Comparison of ENCODE assay signal across 8 cellular contexts in the genomic region with DNA sequence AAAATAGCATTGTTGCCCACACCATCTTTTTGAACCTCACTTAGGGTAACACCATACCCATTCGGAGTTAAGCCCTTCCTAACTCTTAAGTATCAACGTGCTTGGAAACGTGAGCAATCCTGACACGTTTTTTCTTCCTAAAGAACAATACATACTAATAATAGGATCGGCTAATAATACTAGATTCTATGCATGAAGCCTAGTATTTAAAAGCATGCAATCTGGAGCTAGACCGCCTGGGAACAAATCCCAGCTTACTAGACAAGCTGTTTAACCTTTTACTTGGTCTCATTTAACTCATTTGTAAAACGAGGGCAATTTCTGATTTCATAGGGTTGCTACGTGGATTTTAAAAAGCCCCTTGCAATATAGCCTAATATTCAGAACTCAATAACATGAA. TPM values are rescaled to one million over a fixed set of nuclear protein-coding genes. Genes with fewer than 3 reads are reported as not detected.
A peak's percentile ranks its signal among the peaks of the same experiment; 100 is the strongest.
DNase-seq lines count a peak whose midpoint lies in the region; ATAC-seq and TF ChIP-seq lines count a peak whose summit lies in the region.

No MANE protein-coding gene starts in this region.

- peak overlapping the region; percentile 99 for H3K27ac ChIP-seq in caudate nucleus (ENCODE audit: low read depth, low read length)

- TF ChIP-seq CTCF in mesothelial cell of epicardium (IDR thresholded peaks at IDR 0.05; ENCODE audit: unreplicated experiment) = no peak

- no peaks in the 10 kb centered on the region for H3K9me3 Mint-ChIP-seq in mesothelial cell of epicardium

- ATAC-seq in GM18870 (IDR thresholded peaks at IDR 0.05; ENCODE audit: unreplicated experiment) (no peak), HG03571 (IDR thresholded peaks at IDR 0.05; ENCODE audit: unreplicated experiment) (no peak)

- H3K27ac Mint-ChIP-seq in mesothelial cell of epicardium = peak overlapping the region; percentile 100

- H3K36me3 Mint-ChIP-seq in mesothelial cell of epicardium = no peaks in the 10 kb centered on the region

- peak overlapping the region; percentile 99 for H3K4me3 Mint-ChIP-seq in mesothelial cell of epicardium

- peaks cover 39% of the 10 kb centered on the region for H3K4me1 Mint-ChIP-seq in mesothelial cell of epicardium

- DNase-seq in EL = peak; percentile 6
- peak; percentile 71 for DNase-seq in NCI-H1092 treated with DMSO at 0.1 percent for 48 hours (lab: John Stamatoyannopoulos, UW)
- DNase-seq in caudate nucleus (lab: John Stamatoyannopoulos, UW) = peak in 2 of 61 donors; percentile 4 to 8
- DNase-seq in mesothelial cell of epicardium (ENCODE audit: low spot score in 2 of 2, unreplicated experiment in 2 of 2) = no peak
- DNase-seq in putamen (ENCODE audit: low spot score) = no peak
- no peak for DNase-seq in NCI-H1436 (lab: John Stamatoyannopoulos, UW)

- H3K27me3 Mint-ChIP-seq in mesothelial cell of epicardium (ENCODE audit: low read depth) = peaks cover 5% of the 10 kb centered on the region

RNA-seq across cellular contexts. Expression of a gene that starts 0.9 kb away (rescaled TPM):
- 19.3 to 22.6 TPM (median 20.1 TPM) in 3 replicates for total RNA-seq in mesothelial cell of epicardium

Comparison
In these comparisons a context has a peak if more than half of its experiments do, and no peak if none do; other contexts are left out.
1. DNase-seq: peak in EL (single experiment) and NCI-H1092 treated with DMSO at 0.1 percent for 48 hours (single experiment); none in mesothelial cell of epicardium (0 of 2), putamen (single experiment) and NCI-H1436 (single experiment).